In genomic region chr20:36093804-36094145, GRCh38 we compare ENCODE assay signal across 8 cellular contexts.
DNase-seq lines count a peak whose midpoint lies in the region; ATAC-seq and TF ChIP-seq lines count a peak whose summit lies in the region.

No MANE protein-coding gene starts in this region.

- H3K9me3 ChIP-seq in ES-I3 (ENCODE audit: control insufficient read depth, insufficient read depth, low read length) (no peaks in the 10 kb centered on the region), SU-DHL-6 (ENCODE audit: insufficient read depth, low read length) (no peaks in the 10 kb centered on the region)

- no peaks in the 10 kb centered on the region for H3K27me3 ChIP-seq in SU-DHL-6 (ENCODE audit: low read length)

- TF ChIP-seq CTCF in SU-DHL-6 (IDR thresholded peaks at IDR 0.05; ENCODE audit: insufficient read depth, low read length, poor library complexity, severe bottlenecking) (no peak), fibroblast of pulmonary artery (IDR thresholded peaks at IDR 0.05; ENCODE audit: low read length, missing control alignments) (no peak), retinal pigment epithelial cell (conservative IDR thresholded peaks at IDR 0.05; ENCODE audit: low read depth, low read length) (no peak)

- no peaks in the 10 kb centered on the region for H3K9me2 ChIP-seq in SU-DHL-6 (replicated peaks; ENCODE audit: insufficient read depth, low read length)

- H3K27ac ChIP-seq in SU-DHL-6 (ENCODE audit: low read depth, low read length) = no peak overlapping the region

- H2AFZ ChIP-seq in SU-DHL-6 (ENCODE audit: low read depth, low read length, severe bottlenecking) = no peak overlapping the region

- DNase-seq in fibroblast of pulmonary artery (ENCODE audit: low read depth) (no peak), retinal pigment epithelial cell (ENCODE audit: low read depth) (no peak), posterior cingulate gyrus (no peak), NCI-H128 (lab: John Stamatoyannopoulos, UW; ENCODE audit: unreplicated experiment) (no peak), SIG-M5 (lab: John Stamatoyannopoulos, UW) (no peak)

- H3K9ac ChIP-seq in ES-I3 (ENCODE audit: low read depth, low read length) (peak overlapping the region; percentile 66; the same call in 1 of the 2 replicates), SU-DHL-6 (ENCODE audit: low read length) (no peak overlapping the region)

- no peaks in the 10 kb centered on the region for H3K79me2 ChIP-seq in SU-DHL-6 (ENCODE audit: insufficient read depth, low read length)

- peak overlapping the region; percentile 55 for H3K4me2 ChIP-seq in SU-DHL-6 (ENCODE audit: low read depth, low read length, poor library complexity, severe bottlenecking)

- H4K20me1 ChIP-seq in SU-DHL-6 (ENCODE audit: low read depth, low read length) = no peaks in the 10 kb centered on the region

- ATAC-seq in HG02763 (IDR thresholded peaks at IDR 0.05; ENCODE audit: unreplicated experiment) = no peak

- peaks cover 33% of the 10 kb centered on the region for H3K4me1 ChIP-seq in ES-I3 (ENCODE audit: insufficient read depth, low read length)

- H3F3A ChIP-seq in SU-DHL-6 (ENCODE audit: insufficient read depth) = no peaks in the 10 kb centered on the region

- H3K4me3 ChIP-seq in SU-DHL-6 (ENCODE audit: insufficient read depth, low read length, poor library complexity, severe bottlenecking) (no peak overlapping the region), fibroblast of pulmonary artery (replicated peaks; ENCODE audit: low read depth, low read length) (peak overlapping the region; percentile 72), retinal pigment epithelial cell (ENCODE audit: low read length) (peak overlapping the region; percentile 64)

- no peaks in the 10 kb centered on the region for H3K36me3 ChIP-seq in ES-I3 (ENCODE audit: insufficient read depth, low read length)
- H3K36me3 ChIP-seq in SU-DHL-6 (ENCODE audit: low read length) = no peaks in the 10 kb centered on the region

- intact Hi-C loops in posterior cingulate gyrus (cut with DNase I) = no loop called here
